Comparison of ENCODE assay signal across 1 cellular context in genomic region chr7:44633254-44634186, GRCh38.
A peak's percentile ranks its signal among the peaks of the same experiment; 100 is the strongest.
TF ChIP-seq lines count a peak whose summit lies in the region.

No MANE protein-coding gene starts in this region.

TF ChIP-seq in GM12878, 131 proteins besides CTCF, POLR2A, EP300 and RAD21 (continued from another document):
- TF ChIP-seq TCF3 (IDR thresholded peaks at IDR 0.05; ENCODE audit: borderline replicate concordance, insufficient read depth, low read depth, low read length) = peak; percentile 96
- no peak for TF ChIP-seq TAF1 (IDR thresholded peaks at IDR 0.05; ENCODE audit: borderline replicate concordance, low read depth, low read length)
- 0 out of 3 replicates have a peak, but pooled peaks have one; percentile 44 for TF ChIP-seq POU2F2 (IDR thresholded peaks at IDR 0.05; ENCODE audit: borderline replicate concordance, low read depth, low read length)
- TF ChIP-seq ESRRA (IDR thresholded peaks at IDR 0.05; ENCODE audit: low read length) = no peak
- TF ChIP-seq SMC3 (IDR thresholded peaks at IDR 0.05; ENCODE audit: borderline replicate concordance, low read length) = no peak
- peak; percentile 84; the same call in 1 of the 2 replicates for TF ChIP-seq SMARCA5 (IDR thresholded peaks at IDR 0.05)
- no peak for TF ChIP-seq PAX8 (IDR thresholded peaks at IDR 0.05)
- TF ChIP-seq, protein P1, sequence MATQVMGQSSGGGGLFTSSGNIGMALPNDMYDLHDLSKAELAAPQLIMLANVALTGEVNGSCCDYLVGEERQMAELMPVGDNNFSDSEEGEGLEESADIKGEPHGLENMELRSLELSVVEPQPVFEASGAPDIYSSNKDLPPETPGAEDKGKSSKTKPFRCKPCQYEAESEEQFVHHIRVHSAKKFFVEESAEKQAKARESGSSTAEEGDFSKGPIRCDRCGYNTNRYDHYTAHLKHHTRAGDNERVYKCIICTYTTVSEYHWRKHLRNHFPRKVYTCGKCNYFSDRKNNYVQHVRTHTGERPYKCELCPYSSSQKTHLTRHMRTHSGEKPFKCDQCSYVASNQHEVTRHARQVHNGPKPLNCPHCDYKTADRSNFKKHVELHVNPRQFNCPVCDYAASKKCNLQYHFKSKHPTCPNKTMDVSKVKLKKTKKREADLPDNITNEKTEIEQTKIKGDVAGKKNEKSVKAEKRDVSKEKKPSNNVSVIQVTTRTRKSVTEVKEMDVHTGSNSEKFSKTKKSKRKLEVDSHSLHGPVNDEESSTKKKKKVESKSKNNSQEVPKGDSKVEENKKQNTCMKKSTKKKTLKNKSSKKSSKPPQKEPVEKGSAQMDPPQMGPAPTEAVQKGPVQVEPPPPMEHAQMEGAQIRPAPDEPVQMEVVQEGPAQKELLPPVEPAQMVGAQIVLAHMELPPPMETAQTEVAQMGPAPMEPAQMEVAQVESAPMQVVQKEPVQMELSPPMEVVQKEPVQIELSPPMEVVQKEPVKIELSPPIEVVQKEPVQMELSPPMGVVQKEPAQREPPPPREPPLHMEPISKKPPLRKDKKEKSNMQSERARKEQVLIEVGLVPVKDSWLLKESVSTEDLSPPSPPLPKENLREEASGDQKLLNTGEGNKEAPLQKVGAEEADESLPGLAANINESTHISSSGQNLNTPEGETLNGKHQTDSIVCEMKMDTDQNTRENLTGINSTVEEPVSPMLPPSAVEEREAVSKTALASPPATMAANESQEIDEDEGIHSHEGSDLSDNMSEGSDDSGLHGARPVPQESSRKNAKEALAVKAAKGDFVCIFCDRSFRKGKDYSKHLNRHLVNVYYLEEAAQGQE (IDR thresholded peaks at IDR 0.05; ENCODE audit: low read depth, low read length) = no peak
- no peak for TF ChIP-seq TCF7 (IDR thresholded peaks at IDR 0.05; ENCODE audit: borderline replicate concordance)
- TF ChIP-seq SP1 (IDR thresholded peaks at IDR 0.05; ENCODE audit: low read depth, low read length) = peak; percentile 8
- TF ChIP-seq JUNB (IDR thresholded peaks at IDR 0.05) = peak; percentile 52
- peak; percentile 75 for TF ChIP-seq MEF2B (IDR thresholded peaks at IDR 0.05; ENCODE audit: partially characterized antibody, poor library complexity, severe bottlenecking)
- TF ChIP-seq POLR2AphosphoS2 (IDR thresholded peaks at IDR 0.05; ENCODE audit: low read depth, low read length) = 0 out of 2 replicates have a peak, but pooled peaks have one; percentile 13
- TF ChIP-seq ZNF207 (IDR thresholded peaks at IDR 0.05; ENCODE audit: borderline replicate concordance) = no peak
- TF ChIP-seq IRF4 (IDR thresholded peaks at IDR 0.05; ENCODE audit: low read depth, low read length) = peak; percentile 26; the same call in 1 of the 2 replicates
- TF ChIP-seq SIN3A (IDR thresholded peaks at IDR 0.05; ENCODE audit: low read depth, low read length) = no peak
- TF ChIP-seq, protein P2, sequence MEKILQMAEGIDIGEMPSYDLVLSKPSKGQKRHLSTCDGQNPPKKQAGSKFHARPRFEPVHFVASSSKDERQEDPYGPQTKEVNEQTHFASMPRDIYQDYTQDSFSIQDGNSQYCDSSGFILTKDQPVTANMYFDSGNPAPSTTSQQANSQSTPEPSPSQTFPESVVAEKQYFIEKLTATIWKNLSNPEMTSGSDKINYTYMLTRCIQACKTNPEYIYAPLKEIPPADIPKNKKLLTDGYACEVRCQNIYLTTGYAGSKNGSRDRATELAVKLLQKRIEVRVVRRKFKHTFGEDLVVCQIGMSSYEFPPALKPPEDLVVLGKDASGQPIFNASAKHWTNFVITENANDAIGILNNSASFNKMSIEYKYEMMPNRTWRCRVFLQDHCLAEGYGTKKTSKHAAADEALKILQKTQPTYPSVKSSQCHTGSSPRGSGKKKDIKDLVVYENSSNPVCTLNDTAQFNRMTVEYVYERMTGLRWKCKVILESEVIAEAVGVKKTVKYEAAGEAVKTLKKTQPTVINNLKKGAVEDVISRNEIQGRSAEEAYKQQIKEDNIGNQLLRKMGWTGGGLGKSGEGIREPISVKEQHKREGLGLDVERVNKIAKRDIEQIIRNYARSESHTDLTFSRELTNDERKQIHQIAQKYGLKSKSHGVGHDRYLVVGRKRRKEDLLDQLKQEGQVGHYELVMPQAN (conservative IDR thresholded peaks at IDR 0.05) = 0 out of 2 replicates have a peak, but pooled peaks have one; percentile 24
- TF ChIP-seq MEF2A (IDR thresholded peaks at IDR 0.05; ENCODE audit: insufficient read depth, low read depth, low read length) = peak; percentile 76
TF ChIP-seq in GM12878: peak in this region for 57.
